ENCODE assay signal across 18 cellular contexts in the genomic region with DNA sequence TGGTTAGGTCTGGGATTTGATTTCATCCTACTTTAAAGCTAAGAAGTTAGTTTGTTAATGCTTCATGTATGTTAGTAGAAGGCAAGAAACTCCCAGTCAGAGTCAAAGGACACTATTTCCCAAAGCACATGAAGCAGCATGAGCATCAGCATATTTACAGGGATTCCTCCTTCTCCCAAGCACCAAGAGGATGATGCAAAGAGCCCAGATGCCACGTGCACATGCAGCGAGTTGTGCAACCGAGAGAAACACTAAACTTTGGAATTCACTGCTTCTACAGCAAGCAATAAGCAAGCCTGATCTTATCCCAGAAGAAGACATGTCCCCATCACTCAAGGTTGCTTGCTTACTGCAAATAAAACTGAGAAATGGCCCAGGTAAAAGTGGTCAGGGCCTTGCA. TPM values are rescaled to one million over a fixed set of nuclear protein-coding genes. Genes with fewer than 3 reads are reported as not detected.
DNase-seq lines count a peak whose midpoint lies in the region; ATAC-seq, FAIRE-seq and TF ChIP-seq lines count a peak whose summit lies in the region.
"Had no signal": no experiment of that assay in that cellular context is flagged by ENCODE, and none has a peak within 500 bp of the region (broad histone marks: within the 10 kb centered on the region; RNA-seq: fewer than 3 reads in every experiment).

No MANE protein-coding gene starts in this region.

- TF ChIP-seq CTCF in bronchial epithelial cell (IDR thresholded peaks at IDR 0.05; ENCODE audit: insufficient read depth, low read length, severe bottlenecking): no peak

- H3K4me3 ChIP-seq in bronchial epithelial cell (ENCODE audit: low read depth, low read length): no peak overlapping the region
- H3K4me3 ChIP-seq: stomach had no signal

- ATAC-seq in left lobe of liver (peak; percentile 73), HG03175 (IDR thresholded peaks at IDR 0.05; ENCODE audit: unreplicated experiment) (no peak), GM18858 (IDR thresholded peaks at IDR 0.05; ENCODE audit: unreplicated experiment) (no peak)
- ATAC-seq: T-cell had no signal

- H3K36me3 ChIP-seq in bronchial epithelial cell (ENCODE audit: control insufficient read depth, insufficient read depth, low read length): no peaks in the 10 kb centered on the region
- H3K36me3 ChIP-seq: stomach had no signal

- DNase-seq in GM04504 (ENCODE audit: low read depth) (peak; percentile 61), bronchial epithelial cell (ENCODE audit: low read depth) (peak; percentile 34), left lobe of liver (ENCODE audit: low spot score) (peak; percentile 62), stromal cell of bone marrow (ENCODE audit: low read depth) (peak; percentile 69), SHP77 treated with DMSO at 0.1 percent for 48 hours (lab: John Stamatoyannopoulos, UW) (no peak)
- DNase-seq: activated B cell treated with CpG ODN at 0.5 μM for 24 hours; activated naive CD4-positive, alpha-beta T cell; effector memory CD4-positive, alpha-beta T cell; NCI-H2107; stimulated activated CD4-positive, alpha-beta T cell treated with anti-CD3 and anti-CD28 coated beads, Interleukin-12 subunit alpha, Interleukin-12 subunit beta, amount 100 ng/mL, for 4 hours; stomach; T-cell had no signal

- no peaks in the 10 kb centered on the region for H3K27me3 ChIP-seq in bronchial epithelial cell (ENCODE audit: control insufficient read depth, insufficient read depth, low read length)
- H3K27me3 ChIP-seq: stomach had no signal

- peak; percentile 64 for FAIRE-seq in bronchial epithelial cell (lab: Jason Lieb, UNC)
- FAIRE-seq: G401.6, islet of Langerhans, RCC 7860 had no signal

RNA-seq across cellular contexts. Expression of gene CPO, which starts 32.5 kb away (rescaled TPM):
- 0.13 TPM in 1 of 2 replicates, not detected in the other for total RNA-seq in bronchial epithelial cell
- 0.38 TPM for total RNA-seq in left lobe of liver
- total RNA-seq: activated B cell treated with CpG ODN at 0.5 μM for 24 hours, osteoblast had no signal
